15 cellular contexts compared by ENCODE assay signal in genomic region chr19:39558623-39559117, GRCh38. TPM values are rescaled to one million over a fixed set of nuclear protein-coding genes. Genes with fewer than 3 reads are reported as not detected.
DNase-seq lines count a peak whose midpoint lies in the region; ATAC-seq, FAIRE-seq and TF ChIP-seq lines count a peak whose summit lies in the region.
"Had no signal": no experiment of that assay in that cellular context is flagged by ENCODE, and none has a peak within 500 bp of the region (broad histone marks: within the 10 kb centered on the region; RNA-seq: fewer than 3 reads in every experiment).

No MANE protein-coding gene starts in this region.

- BruUV-seq in PC-9 (replicated peaks; lab: Mats Ljungman, UMichigan): no TSS peak
- BruUV-seq in GM12878 (replicated peaks; lab: Mats Ljungman, UMichigan): no TSS peak

- no peak for TF ChIP-seq EP300 in GM12878 (IDR thresholded peaks at IDR 0.05; ENCODE audit: borderline replicate concordance in 1 of 2, control insufficient read depth in 1 of 2, low read depth in 2 of 2, low read length in 2 of 2)

- H3K79me2 ChIP-seq in PC-9 (ENCODE audit: low read depth): no peaks in the 10 kb centered on the region
- no peaks in the 10 kb centered on the region for H3K79me2 ChIP-seq in GM12878 (ENCODE audit: control insufficient read depth, insufficient read depth, low read length)

- RAD21 ChIA-PET in GM12878 (lab: Charles Lee; ENCODE audit: unreplicated experiment): no interaction called here

- CTCF ChIA-PET in PC-9 (lab: Charles Lee): no interaction called here
- CTCF ChIA-PET in GM12878 (lab: Yijun Ruan, JAX): interaction anchor here (1.3 kb wide), 1 partner anchor 68 kb away, joined by 3 read pairs; no protein-coding TSS in a partner anchor

- no peak overlapping the region for H3K4me3 ChIP-seq in PC-9
- H3K4me3 ChIP-seq in GM12878: peak overlapping the region; percentile 52; the same call in 1 of the 2 replicates
- no peak overlapping the region for H3K4me3 ChIP-seq in thymus (ENCODE audit: low read length)
- H3K4me3 ChIP-seq in lower leg skin (ENCODE audit: low read depth, poor library complexity, severe bottlenecking): no peak overlapping the region
- H3K4me3 ChIP-seq: pancreas had no signal

- H3K9me3 ChIP-seq in PC-9 (ENCODE audit: insufficient read depth, low read depth): no peaks in the 10 kb centered on the region
- H3K9me3 ChIP-seq in GM12878 (replicated peaks; ENCODE audit: control insufficient read depth, insufficient read depth, low read length): no peaks in the 10 kb centered on the region
- no peaks in the 10 kb centered on the region for H3K9me3 ChIP-seq in thymus (ENCODE audit: control insufficient read depth)
- H3K9me3 ChIP-seq: gastrocnemius medialis, pancreas had no signal

- 20% methylated on average over 6 of the region's 6 CpGs for WGBS in GM12878 (ENCODE audit: insufficient coverage, insufficient replicate concordance, low lambda C conversion rate, missing lambda C conversion rate)
- WGBS in thymus: 79% methylated on average over 6 of the region's 6 CpGs
- 73 to 75% methylated on average over 6 of the region's 6 CpGs for WGBS in lower leg skin, 2 donors

- peaks cover 23% of the 10 kb centered on the region for H3K27me3 ChIP-seq in PC-9 (ENCODE audit: insufficient read depth, low read depth)
- no peaks in the 10 kb centered on the region for H3K27me3 ChIP-seq in GM12878 (replicated peaks in 1 of 2; ENCODE audit: control insufficient read depth in 2 of 2, insufficient read depth in 2 of 2, low read length in 1 of 2)
- no peaks in the 10 kb centered on the region for H3K27me3 ChIP-seq in thymus (ENCODE audit: control insufficient read depth, insufficient read depth)
- H3K27me3 ChIP-seq: gastrocnemius medialis, pancreas had no signal

- SMC1A ChIA-PET in GM12878 (lab: Charles Lee; ENCODE audit: uncharacterized antibody, unreplicated experiment): interaction anchor here (0.8 to 4.0 kb wide), 2 partner anchors 17 to 115 kb away, joined by 3 to 20 read pairs; no protein-coding TSS in a partner anchor

- H3K4me1 ChIP-seq in PC-9 (replicated peaks; ENCODE audit: insufficient read depth): peaks cover 12% of the 10 kb centered on the region
- peaks cover 24% of the 10 kb centered on the region for H3K4me1 ChIP-seq in GM12878 (ENCODE audit: control insufficient read depth, insufficient read depth, low read length)
- H3K4me1 ChIP-seq in thymus (ENCODE audit: control insufficient read depth, insufficient read depth, low read length): no peaks in the 10 kb centered on the region
- H3K4me1 ChIP-seq: gastrocnemius medialis, pancreas had no signal

- no peak for TF ChIP-seq POLR2A in GM12878 (IDR thresholded peaks at IDR 0.05; ENCODE audit: low read depth, low read length)
- TF ChIP-seq POLR2A in lower leg skin (IDR thresholded peaks at IDR 0.05): no peak

- no peak for TF ChIP-seq RAD21 in GM12878 (IDR thresholded peaks at IDR 0.05; ENCODE audit: insufficient read depth, low read depth, low read length)

- peak overlapping the region; percentile 39; the same call in 1 of the 2 replicates for H3K4me2 ChIP-seq in PC-9
- peak overlapping the region; percentile 90 for H3K4me2 ChIP-seq in GM12878 (ENCODE audit: control insufficient read depth, insufficient read depth)

- H3K36me3 ChIP-seq in PC-9 (ENCODE audit: low read depth): no peaks in the 10 kb centered on the region
- H3K36me3 ChIP-seq in GM12878 (ENCODE audit: control insufficient read depth in 2 of 2, insufficient read depth in 2 of 2, low read length in 1 of 2): no peaks in the 10 kb centered on the region
- H3K36me3 ChIP-seq in thymus (ENCODE audit: control insufficient read depth, insufficient read depth): no peaks in the 10 kb centered on the region
- H3K36me3 ChIP-seq: gastrocnemius medialis, pancreas had no signal

- POLR2A ChIA-PET in PC-9 (lab: Charles Lee; ENCODE audit: unreplicated experiment) (no interaction called here), GM12878 (lab: Charles Lee) (interaction anchor here (0.5 kb wide), 1 partner anchor 49 kb away, joined by 3 read pairs; no protein-coding TSS in a partner anchor)

- no peaks in the 10 kb centered on the region for H3F3A ChIP-seq in PC-9 (ENCODE audit: insufficient read depth, low read depth)

- peak overlapping the region; percentile 8 for H3K9ac ChIP-seq in GM12878 (ENCODE audit: control insufficient read depth, insufficient read depth, low read length)

- intact Hi-C loops in PC-9 (cut with micrococcal nuclease; ENCODE audit: unreplicated experiment) (loop anchor here (1.0 to 5.0 kb wide), 2 partner anchors 120 to 209 kb away; no protein-coding TSS in a partner anchor), GM12878 (cut with micrococcal nuclease; ENCODE audit: unreplicated experiment) (no loop called here), lower leg skin (cut with DNase I; ENCODE audit: low total_unique reads) (no loop called here)

- no peaks in the 10 kb centered on the region for H4K20me1 ChIP-seq in PC-9 (ENCODE audit: insufficient read depth)
- no peaks in the 10 kb centered on the region for H4K20me1 ChIP-seq in GM12878 (ENCODE audit: control insufficient read depth, insufficient read depth)

- no peak overlapping the region for H2AFZ ChIP-seq in PC-9
- H2AFZ ChIP-seq in GM12878 (ENCODE audit: control insufficient read depth, low read depth, low read length): peak overlapping the region; percentile 80

- in situ Hi-C loops in GM12878 (cut with MboI): no loop called here

- peak; percentile 11 for DNase-seq in activated naive CD4-positive, alpha-beta T cell treated with Interleukin-2 at 50 U/mL for 16 hours
- DNase-seq in activated naive CD4-positive, alpha-beta T cell treated with anti-CD3 and anti-CD28 coated beads, Interleukin-2, amount 50 U/mL, for 16 hours: no peak
- DNase-seq in PC-9: no peak
- DNase-seq in GM12878 (ENCODE audit: low read depth, low spot score): no peak
- no peak for DNase-seq in lower leg skin (ENCODE audit: low spot score in 2 of 2)
- no peak for DNase-seq in SW 1271 (lab: John Stamatoyannopoulos, UW)
- DNase-seq: gastrocnemius medialis; pancreas; stimulated activated CD4-positive, alpha-beta T cell treated with anti-CD3 and anti-CD28 coated beads, Interleukin-2, amount 100 ng/mL, for 48 hours; T1000 had no signal

- H3K27ac ChIP-seq in PC-9 (no peak overlapping the region), GM12878 (ENCODE audit: control insufficient read depth, insufficient read depth) (peak overlapping the region; percentile 88), thymus (ENCODE audit: low read depth) (peak overlapping the region; percentile 52)
- H3K27ac ChIP-seq: C4-2B, pancreas had no signal

- peak; percentile 77 for ATAC-seq in GM12878
- no peak for ATAC-seq in GM18517 (IDR thresholded peaks at IDR 0.05; ENCODE audit: unreplicated experiment)

- TF ChIP-seq CTCF in PC-9 (conservative IDR thresholded peaks at IDR 0.05) (no peak), GM12878 (IDR thresholded peaks at IDR 0.05 in 2 of 3, conservative IDR thresholded peaks at IDR 0.05 in 1 of 3; ENCODE audit: control insufficient read depth in 2 of 3, extremely low read depth in 1 of 3, insufficient read depth in 1 of 3, low read depth in 3 of 3, low read length in 3 of 3) (no peak), lower leg skin (IDR thresholded peaks at IDR 0.05) (no peak)

- no peaks in the 10 kb centered on the region for H3K9me2 ChIP-seq in PC-9 (ENCODE audit: insufficient read depth)

- peak; percentile 64 for FAIRE-seq in GM12878 (lab: Jason Lieb, UNC)
- FAIRE-seq: pancreas had no signal

RNA-seq across cellular contexts. Expression of gene EID2, which starts 18.7 kb away (rescaled TPM):
- total RNA-seq in PC-9 (2021) (14.6 TPM in 2 replicates), GM12878 (2014; rRNA removed) (9.0 and 11.3 TPM in 2 replicates), GM12878 (2014; rRNA removed; fragmentation: Illumina TruSeq; extraction: Trizol) (5.9 and 7.0 TPM in 2 replicates), GM12878 (2021) (9.6 and 9.7 TPM in 2 replicates), lower leg skin (10 to 100 TPM; 12.4 to 19.0 (median 14.3) TPM)
- total RNA-seq in GM12878 (2013; cell fraction: nucleolus; rRNA removed): 3.4 and 4.0 TPM in 2 replicates
- 3.4 TPM for polyA plus RNA-seq in GM12878 (2011; ENCODE audit: low read depth)
- polyA plus RNA-seq in GM12878 (2011; rRNA removed) (4.8 and 7.2 TPM in 2 replicates), GM12878 (2014; fragmentation: Illumina TruSeq; extraction: Trizol) (5.8 and 7.0 TPM in 2 replicates), GM12878 (2014; fragmentation: Nextera tagmentation; extraction: Ambion mirVana) (1 to 10 TPM; 2.7 to 4.4 TPM), GM12878 (2014; rRNA removed) (11.4 and 15.5 TPM in 2 replicates), GM12878 (2016; fragmentation: Nextera tagmentation; extraction: Ambion mirVana) (10 to 100 TPM in 1 of 2 experiments, 1 to 10 TPM in 1; 1.6 to 10.4 TPM), thymus (29.3 TPM)
- 2.7 and 4.5 TPM in 2 replicates for polyA plus RNA-seq in GM12878 (2011; cell fraction: cytosol; rRNA removed)
- 4.8 and 5.7 TPM in 2 replicates for polyA plus RNA-seq in GM12878 (2011; cell fraction: nucleus; rRNA removed)
- 5.6 and 7.8 TPM in 2 replicates for polyA plus RNA-seq in GM12878 (2012)
- 2.0 and 2.6 TPM in 2 replicates for polyA minus RNA-seq in GM12878 (2011; rRNA and poly(A)+ RNA removed)
- polyA minus RNA-seq in GM12878 (2011; cell fraction: cytosol; rRNA and poly(A)+ RNA removed): 2.7 and 2.8 TPM in 2 replicates
- polyA minus RNA-seq in GM12878 (2011; cell fraction: nucleus; rRNA and poly(A)+ RNA removed): 1.5 and 3.2 TPM in 2 replicates

RNA-seq across cellular contexts. Expression of gene EID2B, which starts 26.0 kb away (rescaled TPM):
- total RNA-seq in PC-9 (2021) (2.3 and 3.4 TPM in 2 replicates), GM12878 (2014; rRNA removed) (4.1 and 5.5 TPM in 2 replicates), GM12878 (2014; rRNA removed; fragmentation: Illumina TruSeq; extraction: Trizol) (3.7 and 5.2 TPM in 2 replicates), GM12878 (2021) (3.9 and 4.3 TPM in 2 replicates), lower leg skin (1 to 10 TPM in 2 of 4 donors, under 1 TPM in 2; 0.56 to 1.5 (median 1.0) TPM)
- total RNA-seq in GM12878 (2013; cell fraction: nucleolus; rRNA removed): 8.1 and 9.0 TPM in 2 replicates
- polyA plus RNA-seq in GM12878 (2011; ENCODE audit: low read depth): 0.89 TPM
- polyA plus RNA-seq in GM12878 (2011; rRNA removed) (5.0 and 5.1 TPM in 2 replicates), GM12878 (2014; fragmentation: Illumina TruSeq; extraction: Trizol) (1.4 and 2.9 TPM in 2 replicates), GM12878 (2014; fragmentation: Nextera tagmentation; extraction: Ambion mirVana) (1 to 10 TPM; 5.8 to 6.1 TPM), GM12878 (2014; rRNA removed) (8.8 and 10.1 TPM in 2 replicates), GM12878 (2016; fragmentation: Nextera tagmentation; extraction: Ambion mirVana) (1 to 10 TPM; 4.8 to 5.9 TPM), thymus (10.6 TPM)
- polyA plus RNA-seq in GM12878 (2011; cell fraction: cytosol; rRNA removed): 2.8 and 6.5 TPM in 2 replicates
- 3.9 and 4.0 TPM in 2 replicates for polyA plus RNA-seq in GM12878 (2011; cell fraction: nucleus; rRNA removed)
- polyA plus RNA-seq in GM12878 (2012): 2.8 and 4.5 TPM in 2 replicates
- 1.6 and 2.4 TPM in 2 replicates for polyA minus RNA-seq in GM12878 (2011; rRNA and poly(A)+ RNA removed)
- polyA minus RNA-seq in GM12878 (2011; cell fraction: cytosol; rRNA and poly(A)+ RNA removed): 0.62 and 0.67 TPM in 2 replicates
- polyA minus RNA-seq in GM12878 (2011; cell fraction: nucleus; rRNA and poly(A)+ RNA removed): 3.1 and 5.5 TPM in 2 replicates

RNA-seq across cellular contexts. Expression of gene LGALS13, which starts 43.7 kb away (rescaled TPM):
- not detected in 2 replicates for total RNA-seq in PC-9 (2021)
- total RNA-seq in GM12878 (2013; cell fraction: nucleolus; rRNA removed): not detected in 2 replicates
- total RNA-seq in GM12878 (2014; rRNA removed): not detected in 2 replicates
- not detected in 2 replicates for total RNA-seq in GM12878 (2014; rRNA removed; fragmentation: Illumina TruSeq; extraction: Trizol)
- total RNA-seq in GM12878 (2021): not detected in 2 replicates
- not detected for polyA plus RNA-seq in GM12878 (2011; ENCODE audit: low read depth)
- not detected in 2 replicates for polyA plus RNA-seq in GM12878 (2011; rRNA removed)
- polyA plus RNA-seq in GM12878 (2011; cell fraction: cytosol; rRNA removed): not detected in 2 replicates
- not detected in 2 replicates for polyA plus RNA-seq in GM12878 (2011; cell fraction: nucleus; rRNA removed)
- polyA plus RNA-seq in GM12878 (2012): not detected in 2 replicates
- not detected in 2 replicates for polyA plus RNA-seq in GM12878 (2014; fragmentation: Illumina TruSeq; extraction: Trizol)
- polyA plus RNA-seq in GM12878 (2014; fragmentation: Nextera tagmentation; extraction: Ambion mirVana): not detected
- polyA plus RNA-seq in GM12878 (2014; rRNA removed): not detected in 2 replicates
- polyA plus RNA-seq in GM12878 (2016; fragmentation: Nextera tagmentation; extraction: Ambion mirVana): not detected
- not detected in 2 replicates for polyA minus RNA-seq in GM12878 (2011; rRNA and poly(A)+ RNA removed)
- polyA minus RNA-seq in GM12878 (2011; cell fraction: cytosol; rRNA and poly(A)+ RNA removed): not detected in 2 replicates
- polyA minus RNA-seq in GM12878 (2011; cell fraction: nucleus; rRNA and poly(A)+ RNA removed): not detected in 2 replicates
- 0.66 TPM for polyA plus RNA-seq in thymus
- total RNA-seq in lower leg skin: not detected
- total RNA-seq: gastrocnemius medialis, MCF 10A, pancreas, subcutaneous adipose tissue had no signal
- polyA plus RNA-seq: pancreas had no signal

RNA-seq across cellular contexts. Expression of gene SELENOV, which starts 43.7 kb away (rescaled TPM):
- 0.35 TPM in 1 of 2 replicates, not detected in the other for total RNA-seq in PC-9 (2021)
- not detected in 2 replicates for total RNA-seq in GM12878 (2013; cell fraction: nucleolus; rRNA removed)
- not detected in 2 replicates for total RNA-seq in GM12878 (2014; rRNA removed)
- total RNA-seq in GM12878 (2014; rRNA removed; fragmentation: Illumina TruSeq; extraction: Trizol): not detected in 2 replicates
- not detected in 2 replicates for total RNA-seq in GM12878 (2021)
- polyA plus RNA-seq in GM12878 (2011; ENCODE audit: low read depth): not detected
- polyA plus RNA-seq in GM12878 (2011; rRNA removed): not detected in 2 replicates
- not detected in 2 replicates for polyA plus RNA-seq in GM12878 (2011; cell fraction: cytosol; rRNA removed)
- not detected in 2 replicates for polyA plus RNA-seq in GM12878 (2011; cell fraction: nucleus; rRNA removed)
- polyA plus RNA-seq in GM12878 (2012): not detected in 2 replicates
- not detected in 2 replicates for polyA plus RNA-seq in GM12878 (2014; fragmentation: Illumina TruSeq; extraction: Trizol)
- not detected for polyA plus RNA-seq in GM12878 (2014; fragmentation: Nextera tagmentation; extraction: Ambion mirVana)
- polyA plus RNA-seq in GM12878 (2014; rRNA removed): not detected in 2 replicates
- polyA plus RNA-seq in GM12878 (2016; fragmentation: Nextera tagmentation; extraction: Ambion mirVana): not detected
- not detected in 2 replicates for polyA minus RNA-seq in GM12878 (2011; rRNA and poly(A)+ RNA removed)
- not detected in 2 replicates for polyA minus RNA-seq in GM12878 (2011; cell fraction: cytosol; rRNA and poly(A)+ RNA removed)
- not detected in 2 replicates for polyA minus RNA-seq in GM12878 (2011; cell fraction: nucleus; rRNA and poly(A)+ RNA removed)
- not detected for polyA plus RNA-seq in thymus
- not detected for total RNA-seq in lower leg skin
- total RNA-seq: gastrocnemius medialis, MCF 10A, pancreas, subcutaneous adipose tissue had no signal
- polyA plus RNA-seq: pancreas had no signal

RNA-seq across cellular contexts. Expression of gene DLL3, which starts 59.9 kb away (rescaled TPM):
- 1.4 and 3.6 TPM in 2 replicates for total RNA-seq in PC-9 (2021)
- 3.2 and 4.2 TPM in 2 replicates for total RNA-seq in GM12878 (2013; cell fraction: nucleolus; rRNA removed)
- total RNA-seq in GM12878 (2014; rRNA removed): 1.5 and 2.0 TPM in 2 replicates
- 0.36 and 0.41 TPM in 2 replicates for total RNA-seq in GM12878 (2014; rRNA removed; fragmentation: Illumina TruSeq; extraction: Trizol)
- total RNA-seq in GM12878 (2021): 0.93 and 1.3 TPM in 2 replicates
- 0.18 TPM for polyA plus RNA-seq in GM12878 (2011; ENCODE audit: low read depth)
- 0.58 and 0.64 TPM in 2 replicates for polyA plus RNA-seq in GM12878 (2011; rRNA removed)
- polyA plus RNA-seq in GM12878 (2011; cell fraction: cytosol; rRNA removed): 1.2 and 1.3 TPM in 2 replicates
- polyA plus RNA-seq in GM12878 (2011; cell fraction: nucleus; rRNA removed): 2.0 and 2.1 TPM in 2 replicates
- polyA plus RNA-seq in GM12878 (2012): 0.58 and 0.62 TPM in 2 replicates
- polyA plus RNA-seq in GM12878 (2014; fragmentation: Illumina TruSeq; extraction: Trizol): 0.06 and 0.22 TPM in 2 replicates
- under 1 TPM; 0.18 to 0.57 TPM for polyA plus RNA-seq in GM12878 (2014; fragmentation: Nextera tagmentation; extraction: Ambion mirVana)
- 1.5 and 1.9 TPM in 2 replicates for polyA plus RNA-seq in GM12878 (2014; rRNA removed)
- 1 to 10 TPM; 1.4 to 1.6 TPM for polyA plus RNA-seq in GM12878 (2016; fragmentation: Nextera tagmentation; extraction: Ambion mirVana)
- 0.46 and 0.66 TPM in 2 replicates for polyA minus RNA-seq in GM12878 (2011; rRNA and poly(A)+ RNA removed)
- 1.0 TPM in 1 of 2 replicates, not detected in the other for polyA minus RNA-seq in GM12878 (2011; cell fraction: cytosol; rRNA and poly(A)+ RNA removed)
- polyA minus RNA-seq in GM12878 (2011; cell fraction: nucleus; rRNA and poly(A)+ RNA removed): 0.85 and 1.6 TPM in 2 replicates
- polyA plus RNA-seq in thymus: 0.14 TPM
- under 1 TPM in 1 of 4 donors, not detected in 3; 0.10 TPM for total RNA-seq in lower leg skin
- total RNA-seq: gastrocnemius medialis, subcutaneous adipose tissue had no signal
